ENCODE assay signal across 6 cellular contexts in the genomic region with DNA sequence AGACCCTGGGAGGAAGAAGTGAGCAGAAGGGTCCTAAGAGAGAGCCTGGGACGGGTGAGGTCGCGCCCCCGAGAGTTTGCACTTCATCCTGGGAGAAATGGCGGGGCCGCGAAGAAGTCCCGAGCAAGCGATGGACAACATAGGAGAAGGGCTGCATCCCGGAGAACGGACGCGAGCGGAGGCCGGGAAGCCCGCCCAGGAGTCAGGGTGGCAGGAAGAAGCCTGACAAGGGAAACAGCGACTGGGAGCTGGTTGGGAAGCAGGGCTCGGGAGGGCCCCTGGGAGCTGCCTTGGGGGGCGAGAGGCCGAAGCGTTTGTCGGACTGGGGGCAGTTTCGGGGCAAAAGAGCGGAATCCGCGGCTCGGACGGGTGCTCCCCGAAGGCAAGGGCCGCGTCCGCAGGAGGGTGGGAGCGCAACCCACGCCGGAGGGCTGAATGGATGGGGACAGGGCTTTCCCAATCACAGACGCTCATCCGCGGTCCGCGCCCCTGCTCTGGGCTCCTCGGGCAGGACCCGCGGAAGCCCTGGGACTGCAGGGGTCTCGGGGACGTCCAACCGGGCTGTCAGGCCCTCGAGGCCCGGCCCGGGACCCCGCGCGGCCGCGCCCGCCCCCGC. TPM values are rescaled to one million over a fixed set of nuclear protein-coding genes. Genes with fewer than 3 reads are reported as not detected.
DNase-seq lines count a peak whose midpoint lies in the region; ATAC-seq, FAIRE-seq and TF ChIP-seq lines count a peak whose summit lies in the region.

No MANE protein-coding gene starts in this region.

- FAIRE-seq in A549 (lab: Jason Lieb, UNC), result no peak

- no peak for TF ChIP-seq CTCF in A549 (IDR thresholded peaks at IDR 0.05)

- no peak for TF ChIP-seq RAD21 in A549 (conservative IDR thresholded peaks at IDR 0.05 in 1 of 2, IDR thresholded peaks at IDR 0.05 in 1 of 2)

- H3K27me3 ChIP-seq in mucosa of stomach (ENCODE audit: control insufficient read depth, insufficient read depth, low read length), result no peaks in the 10 kb centered on the region

- peak overlapping the region; percentile 95 for H3K4me2 ChIP-seq in A549

- TF ChIP-seq POLR2A in A549 (IDR thresholded peaks at IDR 0.05; ENCODE audit: low read length), result 0 out of 2 replicates have a peak, but pooled peaks have one; percentile 16

- H3K9me3 ChIP-seq in A549, result no peaks in the 10 kb centered on the region
- no peaks in the 10 kb centered on the region for H3K9me3 ChIP-seq in mucosa of stomach (ENCODE audit: control insufficient read depth, low read length)

- peak overlapping the region; percentile 89 for H3K4me3 ChIP-seq in A549
- H3K4me3 ChIP-seq in mucosa of stomach (ENCODE audit: low read length), result peak overlapping the region; percentile 60

- peak; percentile 32; a peak in 5 of 6 replicates for ATAC-seq in A549
- ATAC-seq in HG02610 (IDR thresholded peaks at IDR 0.05; ENCODE audit: unreplicated experiment), result peak; percentile 4

- DNase-seq in A549 (ENCODE audit: low read depth in 1 of 2, low spot score in 1 of 2) (no peak), NOMO-1 (lab: John Stamatoyannopoulos, UW; ENCODE audit: unreplicated experiment in 2 of 2) (no peak), NCI-H1694 treated with DMSO at 0.1 percent for 48 hours (lab: John Stamatoyannopoulos, UW) (no peak)

- no peak for TF ChIP-seq EP300 in A549 (IDR thresholded peaks at IDR 0.05)

- POLR2A ChIA-PET in A549 (lab: Yijun Ruan, JAX), result interaction anchor here (0.5 to 1.6 kb wide), 5 partner anchors 9 to 1066 kb away, joined by 3 to 10 read pairs (median 4); a partner anchor contains a TSS

- H3K36me3 ChIP-seq in mucosa of stomach (ENCODE audit: control insufficient read depth, insufficient read depth, low read length), result no peaks in the 10 kb centered on the region

- H3K9ac ChIP-seq in mucosa of stomach (ENCODE audit: low read length), result peak overlapping the region; percentile 72

- WGBS in A549 (ENCODE audit: missing lambda C conversion rate), result 2% methylated on average over 38 of the region's 56 CpGs

- H3K4me1 ChIP-seq in A549 (peaks cover 6% of the 10 kb centered on the region; the same call in 1 of the 3 replicates), mucosa of stomach (ENCODE audit: control insufficient read depth, insufficient read depth, low read length) (peaks cover 21% of the 10 kb centered on the region)

- CTCF ChIA-PET in A549 (lab: Yijun Ruan, JAX), result interaction anchor here (1.1 kb wide), 1 partner anchor 20 kb away, joined by 4 read pairs; no protein-coding TSS in a partner anchor

- peak overlapping the region; percentile 79 to 98 for H3K27ac ChIP-seq in A549
- H3K27ac ChIP-seq in angular gyrus (ENCODE audit: low read depth, low read length), result peak overlapping the region; percentile 50

TF ChIP-seq in A549, 52 proteins besides CTCF, POLR2A, EP300 and RAD21:
- TF ChIP-seq HEYL (CRISPR knock-in tag; IDR thresholded peaks at IDR 0.05) (no peak), NR3C1 (IDR thresholded peaks at IDR 0.05) (no peak)
- TF ChIP-seq, protein P1, sequence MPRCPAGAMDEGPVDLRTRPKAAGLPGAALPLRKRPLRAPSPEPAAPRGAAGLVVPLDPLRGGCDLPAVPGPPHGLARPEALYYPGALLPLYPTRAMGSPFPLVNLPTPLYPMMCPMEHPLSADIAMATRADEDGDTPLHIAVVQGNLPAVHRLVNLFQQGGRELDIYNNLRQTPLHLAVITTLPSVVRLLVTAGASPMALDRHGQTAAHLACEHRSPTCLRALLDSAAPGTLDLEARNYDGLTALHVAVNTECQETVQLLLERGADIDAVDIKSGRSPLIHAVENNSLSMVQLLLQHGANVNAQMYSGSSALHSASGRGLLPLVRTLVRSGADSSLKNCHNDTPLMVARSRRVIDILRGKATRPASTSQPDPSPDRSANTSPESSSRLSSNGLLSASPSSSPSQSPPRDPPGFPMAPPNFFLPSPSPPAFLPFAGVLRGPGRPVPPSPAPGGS (IDR thresholded peaks at IDR 0.05), result 0 out of 3 replicates have a peak, but pooled peaks have one; percentile 35

RNA-seq across cellular contexts. Expression of a gene that starts 0.5 kb away (rescaled TPM):
- polyA plus RNA-seq in A549 (2011; rRNA removed) (12.8 and 14.8 TPM in 2 replicates), A549 (2017; fragmentation: RNase III; extraction: RNeasy Plus Mini Kit Qiagen cat#74134 plus additional on column Dnase treatment) (20.9 to 23.1 TPM (median 21.7 TPM) in 3 replicates)
- polyA plus RNA-seq in A549 (2012; cell fraction: cytosol; rRNA removed), result 38.5 and 63.7 TPM in 2 replicates
- polyA plus RNA-seq in A549 (2012; cell fraction: nucleus; rRNA removed), result 70.9 and 111 TPM in 2 replicates
- 4.3 and 5.5 TPM in 2 replicates for polyA minus RNA-seq in A549 (2011; rRNA and poly(A)+ RNA removed)

RNA-seq across cellular contexts. Expression of a gene that starts 20.4 kb away (rescaled TPM):
- polyA plus RNA-seq in A549 (2011; rRNA removed) (0.65 and 0.66 TPM in 2 replicates), A549 (2017; fragmentation: RNase III; extraction: RNeasy Plus Mini Kit Qiagen cat#74134 plus additional on column Dnase treatment) (4.2 to 5.6 TPM (median 5.3 TPM) in 3 replicates)
- 4.3 and 7.9 TPM in 2 replicates for polyA plus RNA-seq in A549 (2012; cell fraction: cytosol; rRNA removed)
- polyA plus RNA-seq in A549 (2012; cell fraction: nucleus; rRNA removed), result 9.1 and 18.1 TPM in 2 replicates
- polyA minus RNA-seq in A549 (2011; rRNA and poly(A)+ RNA removed), result 0.58 and 1.3 TPM in 2 replicates

RNA-seq across cellular contexts. Expression of a gene that starts 20.4 kb away (rescaled TPM):
- 7.6 and 11.9 TPM in 2 replicates for polyA plus RNA-seq in A549 (2011; rRNA removed)
- polyA plus RNA-seq in A549 (2012; cell fraction: cytosol; rRNA removed), result 30.6 and 45.0 TPM in 2 replicates
- 52.5 and 89.2 TPM in 2 replicates for polyA plus RNA-seq in A549 (2012; cell fraction: nucleus; rRNA removed)
- 60.9 to 63.4 TPM (median 63.0 TPM) in 3 replicates for polyA plus RNA-seq in A549 (2017; fragmentation: RNase III; extraction: RNeasy Plus Mini Kit Qiagen cat#74134 plus additional on column Dnase treatment)
- polyA minus RNA-seq in A549 (2011; rRNA and poly(A)+ RNA removed), result 7.4 and 13.4 TPM in 2 replicates

RNA-seq across cellular contexts. Expression of a gene that starts 21.4 kb away (rescaled TPM):
- polyA plus RNA-seq in A549 (2011; rRNA removed), result 4.1 and 5.8 TPM in 2 replicates
- 22.9 and 43.9 TPM in 2 replicates for polyA plus RNA-seq in A549 (2012; cell fraction: cytosol; rRNA removed)
- 36.5 and 74.1 TPM in 2 replicates for polyA plus RNA-seq in A549 (2012; cell fraction: nucleus; rRNA removed)
- 23.9 to 28.0 TPM (median 25.7 TPM) in 3 replicates for polyA plus RNA-seq in A549 (2017; fragmentation: RNase III; extraction: RNeasy Plus Mini Kit Qiagen cat#74134 plus additional on column Dnase treatment)
- polyA minus RNA-seq in A549 (2011; rRNA and poly(A)+ RNA removed), result 2.7 and 4.3 TPM in 2 replicates

RNA-seq across cellular contexts. Expression of a gene that starts 36.5 kb away (rescaled TPM):
- polyA plus RNA-seq in A549 (2011; rRNA removed) (5.6 and 7.3 TPM in 2 replicates), A549 (2017; fragmentation: RNase III; extraction: RNeasy Plus Mini Kit Qiagen cat#74134 plus additional on column Dnase treatment) (13.8 to 15.6 TPM (median 14.5 TPM) in 3 replicates)
- 25.2 and 29.8 TPM in 2 replicates for polyA plus RNA-seq in A549 (2012; cell fraction: cytosol; rRNA removed)
- polyA plus RNA-seq in A549 (2012; cell fraction: nucleus; rRNA removed), result 73.2 and 590 TPM in 2 replicates
- 5.5 and 18.1 TPM in 2 replicates for polyA minus RNA-seq in A549 (2011; rRNA and poly(A)+ RNA removed)
